ENCODE assay signal across 33 cellular contexts in the genomic region with DNA sequence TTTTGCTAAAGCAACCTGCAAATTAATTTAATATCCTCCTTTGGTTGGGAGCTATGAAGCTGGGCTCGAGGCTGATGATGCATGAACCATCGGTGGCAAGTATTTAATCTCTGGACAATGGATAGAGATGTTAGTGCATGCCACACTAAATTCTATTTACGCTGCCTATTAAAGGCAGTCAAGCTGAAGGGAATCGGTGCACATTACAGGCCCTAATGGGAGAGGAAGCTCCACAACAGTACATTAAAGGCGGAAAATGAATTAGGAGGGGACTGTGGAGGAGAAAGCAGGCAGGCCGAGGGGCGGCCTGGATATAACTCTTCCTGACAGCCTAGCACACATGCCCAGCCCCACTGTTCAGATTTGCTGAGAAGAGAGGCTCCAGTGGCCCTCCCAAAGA.
"Had no signal": no experiment of that assay in that cellular context is flagged by ENCODE, and none has a peak within 500 bp of the region (broad histone marks: within the 10 kb centered on the region; RNA-seq: fewer than 3 reads in every experiment).

No MANE protein-coding gene starts in this region.

- H3K36me3 Mint-ChIP-seq: activated CD8-positive, alpha-beta memory T cell treated with anti-CD3 and anti-CD28 coated beads, Interleukin-2, amount 10 ng/mL, durations not matched to agents 7 days and 5 days; activated naive CD4-positive, alpha-beta T cell treated with anti-CD3 and anti-CD28 coated beads, Interleukin-2, amount 10 ng/mL, durations not matched to agents 7 days and 5 days; activated naive CD8-positive, alpha-beta T cell treated with anti-CD3 and anti-CD28 coated beads for 36 hours; IgD-negative memory B cell had no signal

- H3K4me1 Mint-ChIP-seq: activated CD4-positive, alpha-beta memory T cell treated with anti-CD3 and anti-CD28 coated beads, Interleukin-2, amount 10 ng/mL, durations not matched to agents 7 days and 5 days; activated CD8-positive, alpha-beta memory T cell treated with anti-CD3 and anti-CD28 coated beads, Interleukin-2, amount 10 ng/mL, durations not matched to agents 7 days and 5 days; activated naive CD4-positive, alpha-beta T cell treated with anti-CD3 and anti-CD28 coated beads, Interleukin-2, amount 10 ng/mL, durations not matched to agents 7 days and 5 days; activated naive CD8-positive, alpha-beta T cell treated with anti-CD3 and anti-CD28 coated beads for 36 hours; central memory CD8-positive, alpha-beta T cell; IgD-negative memory B cell had no signal

- H3K27me3 ChIP-seq: brain microvascular endothelial cell, MG63 had no signal

- H3K36me3 ChIP-seq: brain microvascular endothelial cell, MG63, WERI-Rb-1 had no signal

- H3K4me3 Mint-ChIP-seq: activated CD4-positive, alpha-beta memory T cell treated with anti-CD3 and anti-CD28 coated beads, Interleukin-2, amount 10 ng/mL, durations not matched to agents 7 days and 5 days; activated CD8-positive, alpha-beta memory T cell treated with anti-CD3 and anti-CD28 coated beads, Interleukin-2, amount 10 ng/mL, durations not matched to agents 7 days and 5 days; activated naive CD4-positive, alpha-beta T cell treated with anti-CD3 and anti-CD28 coated beads, Interleukin-2, amount 10 ng/mL, durations not matched to agents 7 days and 5 days; activated naive CD8-positive, alpha-beta T cell treated with anti-CD3 and anti-CD28 coated beads for 36 hours; central memory CD8-positive, alpha-beta T cell; IgD-negative memory B cell had no signal

- ATAC-seq: activated CD8-positive, alpha-beta memory T cell treated with anti-CD3 and anti-CD28 coated beads, Interleukin-2, amount 10 ng/mL, durations not matched to agents 7 days and 5 days; Right ventricle myocardium inferior had no signal

- H3K4me3 ChIP-seq: MG63, PC-9, SK-N-MC had no signal

- H3K9me3 ChIP-seq: MG63 had no signal

- H3K27ac Mint-ChIP-seq: activated CD4-positive, alpha-beta memory T cell treated with anti-CD3 and anti-CD28 coated beads, Interleukin-2, amount 10 ng/mL, durations not matched to agents 7 days and 5 days; activated CD8-positive, alpha-beta memory T cell treated with anti-CD3 and anti-CD28 coated beads, Interleukin-2, amount 10 ng/mL, durations not matched to agents 7 days and 5 days; activated naive CD4-positive, alpha-beta T cell treated with anti-CD3 and anti-CD28 coated beads, Interleukin-2, amount 10 ng/mL, durations not matched to agents 7 days and 5 days; activated naive CD8-positive, alpha-beta T cell treated with anti-CD3 and anti-CD28 coated beads for 36 hours; IgD-negative memory B cell had no signal

- H3K27ac ChIP-seq: brain microvascular endothelial cell, PC-9, RWPE1, SK-N-MC, WERI-Rb-1 had no signal

- DNase-seq: activated CD4-positive, alpha-beta memory T cell treated with anti-CD3 and anti-CD28 coated beads, Interleukin-2, amount 10 ng/mL, durations not matched to agents 7 days and 5 days; activated CD4-positive, alpha-beta T cell treated with anti-CD3 and anti-CD28 coated beads for 1 hour; activated CD4-positive, alpha-beta T cell treated with anti-CD3 and anti-CD28 coated beads for 48 hours; activated CD4-positive, CD25-positive, alpha-beta regulatory T cell; activated CD8-positive, alpha-beta memory T cell treated with anti-CD3 and anti-CD28 coated beads for 24 hours; activated CD8-positive, alpha-beta memory T cell treated with anti-CD3 and anti-CD28 coated beads, Interleukin-2, amount 10 ng/mL, durations not matched to agents 7 days and 5 days; activated CD8-positive, alpha-beta memory T cell treated with anti-CD3 and anti-CD28 coated beads, Interleukin-2, amount 50 U/mL, for 48 hours; activated effector memory CD4-positive, alpha-beta T cell treated with Interleukin-2 at 50 U/mL for 16 hours; activated naive CD4-positive, alpha-beta T cell treated with anti-CD3 and anti-CD28 coated beads, Interleukin-2, amount 10 ng/mL, durations not matched to agents 7 days and 5 days; activated naive CD8-positive, alpha-beta T cell treated with anti-CD3 and anti-CD28 coated beads for 36 hours; activated T-cell treated with anti-CD3 and anti-CD28 coated beads, Interleukin-2, amount 50 U/mL, for 48 hours; amniotic stem cell; aorta; brain microvascular endothelial cell; Karpas-422; KBM-7; MG63; NCI-H1048; NCI-H1105 treated with DMSO at 0.1 percent for 48 hours; NCI-H146; NCI-H187; NCI-H2029 treated with DMSO at 0.1 percent for 48 hours; NCI-H2171 treated with DMSO at 0.1 percent for 48 hours; NCI-H345; NCI-H524 treated with DMSO at 0.1 percent for 48 hours; PC-9; T1000; WERI-Rb-1 had no signal
